In the genomic region with DNA sequence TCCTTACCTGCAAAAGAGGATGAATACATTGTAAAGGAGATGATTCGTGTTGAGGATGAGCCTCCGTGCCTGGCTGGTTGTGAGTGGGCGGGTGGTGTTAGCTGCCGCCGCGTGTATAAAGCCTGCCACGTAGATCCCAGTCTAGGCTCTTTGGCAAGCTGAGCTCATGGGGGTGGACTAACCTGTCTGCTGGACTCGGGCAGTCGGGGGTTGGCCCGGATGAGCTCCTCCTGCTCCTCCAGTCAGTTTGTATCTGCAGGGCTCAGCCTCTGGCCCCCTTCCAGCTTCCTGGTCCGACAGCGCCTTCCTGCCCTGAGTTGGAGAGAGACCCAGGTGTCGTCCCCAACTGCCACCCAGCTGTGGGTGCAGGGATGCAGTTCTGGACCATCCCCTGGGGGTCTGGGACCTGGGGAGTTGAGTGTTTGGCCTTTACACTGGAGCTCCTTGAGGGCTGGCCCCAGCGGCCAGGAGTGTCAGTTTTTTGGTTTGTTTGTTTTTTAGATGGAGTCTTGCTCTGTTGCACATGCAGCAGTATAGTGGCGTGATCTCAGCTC, we compare ENCODE assay signal across 9 cellular contexts. TPM values are rescaled to one million over a fixed set of nuclear protein-coding genes. Genes with fewer than 3 reads are reported as not detected.
DNase-seq lines count a peak whose midpoint lies in the region; ATAC-seq and TF ChIP-seq lines count a peak whose summit lies in the region.
"Had no signal": no experiment of that assay in that cellular context is flagged by ENCODE, and none has a peak within 500 bp of the region (broad histone marks: within the 10 kb centered on the region; RNA-seq: fewer than 3 reads in every experiment).

No MANE protein-coding gene starts in this region.

- H3K4me3 Mint-ChIP-seq in naive B cell = peak overlapping the region in 7 of 8 donors; percentile 47 to 78 (median 55)

- peak overlapping the region; percentile 89 for H3K4me2 ChIP-seq in BLaER1

- no peaks in the 10 kb centered on the region for H3K27me3 Mint-ChIP-seq in naive B cell

- H4K20me1 ChIP-seq in BLaER1 = peaks cover 48% of the 10 kb centered on the region

- H3K4me3 ChIP-seq in BLaER1 (peak overlapping the region; percentile 52), HL-60 (replicated peaks; ENCODE audit: insufficient read depth, low read length) (no peak overlapping the region), body of pancreas (no peak overlapping the region)

- peak overlapping the region; percentile 63 for H3K9ac ChIP-seq in BLaER1

- H3K36me3 ChIP-seq in BLaER1 (peaks cover 28% of the 10 kb centered on the region), body of pancreas (replicated peaks in 1 of 2; ENCODE audit: insufficient read depth in 1 of 2, low read depth in 2 of 2) (no peaks in the 10 kb centered on the region)

- H3K9me3 Mint-ChIP-seq in naive B cell = no peaks in the 10 kb centered on the region

- TF ChIP-seq CTCF in HL-60 (IDR thresholded peaks at IDR 0.05; ENCODE audit: insufficient read depth, low read length) (no peak), body of pancreas (IDR thresholded peaks at IDR 0.05) (no peak)

- peak overlapping the region; percentile 14 to 87 (median 63) for H3K27ac Mint-ChIP-seq in naive B cell

- H3K9me3 ChIP-seq in BLaER1 (no peaks in the 10 kb centered on the region), body of pancreas (no peaks in the 10 kb centered on the region)

- no peak for DNase-seq in HL-60 (ENCODE audit: low read depth in 1 of 2, low spot score in 1 of 2)
- DNase-seq in body of pancreas = peak; percentile 29 to 63 (median 52)
- DNase-seq in naive B cell = no peak
- no peak for DNase-seq in stimulated activated naive CD8-positive, alpha-beta T cell treated with anti-CD3 and anti-CD28 coated beads, Interleukin-15, Interleukin-2, amounts not matched to agents 100 U/mL and 50 U/mL, for 24 hours
- DNase-seq in germinal center (ENCODE audit: low spot score) = no peak
- DNase-seq in T-helper 2 cell = no peak
- DNase-seq: SW 1271 had no signal

- no peak for TF ChIP-seq POLR2A in body of pancreas (IDR thresholded peaks at IDR 0.05)

- ATAC-seq in body of pancreas (no peak), naive B cell (ENCODE audit: low read depth in 2 of 2) (peak in 1 of 2 donors; percentile 27), HG03432 (IDR thresholded peaks at IDR 0.05; ENCODE audit: unreplicated experiment) (no peak)
- ATAC-seq in stimulated activated naive CD8-positive, alpha-beta T cell treated with anti-CD3 and anti-CD28 coated beads, Interleukin-15, Interleukin-2, amounts not matched to agents 100 U/mL and 50 U/mL, for 24 hours = no peak

- H3K27me3 ChIP-seq in BLaER1 = no peaks in the 10 kb centered on the region
- H3K27me3 ChIP-seq in HL-60 (ENCODE audit: insufficient read depth, poor library complexity, severe bottlenecking) = no peaks in the 10 kb centered on the region
- no peaks in the 10 kb centered on the region for H3K27me3 ChIP-seq in body of pancreas

- peak overlapping the region; percentile 76 for H3K27ac ChIP-seq in BLaER1
- H3K27ac ChIP-seq in HL-60 (replicated peaks) = peak overlapping the region; percentile 37
- H3K27ac ChIP-seq in body of pancreas = peak overlapping the region in 1 of 4 donors; percentile 9

- H3K36me3 Mint-ChIP-seq in naive B cell = peaks cover 0 to 8% of the 10 kb centered on the region in 2 donors

- H3K4me1 Mint-ChIP-seq in naive B cell = peaks cover 28 to 53% (median 40%) of the 10 kb centered on the region in 3 donors

- intact Hi-C loops in body of pancreas (cut with DNase I) = no loop called here

- 48 to 78% methylated on average over 4 to 15 of the region's 15 CpGs for WGBS in body of pancreas, 2 donors

- peaks cover 99% of the 10 kb centered on the region for H3K4me1 ChIP-seq in BLaER1
- no peaks in the 10 kb centered on the region for H3K4me1 ChIP-seq in body of pancreas

RNA-seq across cellular contexts. Expression of a gene that starts 20.9 kb away (rescaled TPM):
- total RNA-seq in body of pancreas = 10 to 100 TPM; 26.2 to 28.7 TPM
- polyA plus RNA-seq in naive B cell (ENCODE audit: low read depth in 6 of 6) = 100 to 1,000 TPM in 5 of 6 donors, 10 to 100 TPM in 1; 95.6 to 169 (median 116) TPM

RNA-seq across cellular contexts. Expression of a gene that starts 21.6 kb away (rescaled TPM):
- total RNA-seq in body of pancreas = 100 to 1,000 TPM; 121 to 206 TPM
- 100 to 1,000 TPM; 141 to 216 (median 170) TPM for polyA plus RNA-seq in naive B cell (ENCODE audit: low read depth in 6 of 6)

RNA-seq across cellular contexts. Expression of a gene that starts 32.1 kb away (rescaled TPM):
- 10 to 100 TPM; 24.4 to 33.2 TPM for total RNA-seq in body of pancreas
- 100 to 1,000 TPM in 2 of 6 donors, 10 to 100 TPM in 4; 73.1 to 113 (median 75.9) TPM for polyA plus RNA-seq in naive B cell (ENCODE audit: low read depth in 6 of 6)

RNA-seq across cellular contexts. Expression of a gene that starts 32.6 kb away (rescaled TPM):
- total RNA-seq in body of pancreas = not detected
- 100 to 1,000 TPM in 1 of 6 donors, 10 to 100 TPM in 5; 71.6 to 127 (median 93.6) TPM for polyA plus RNA-seq in naive B cell (ENCODE audit: low read depth in 6 of 6)

RNA-seq across cellular contexts. Expression of a gene that starts 54.4 kb away (rescaled TPM):
- 100 to 1,000 TPM in 1 of 2 donors, 10 to 100 TPM in 1; 34.5 to 120 TPM for total RNA-seq in body of pancreas
- 10 to 100 TPM in 1 of 6 donors, 1 to 10 TPM in 5; 6.9 to 10.3 (median 7.5) TPM for polyA plus RNA-seq in naive B cell (ENCODE audit: low read depth in 6 of 6)

Comparison
In these comparisons a context has a peak if more than half of its experiments do, and no peak if none do; other contexts are left out.
1. DNase-seq: peak in body of pancreas (4 of 4); none in HL-60 (0 of 2), naive B cell (single experiment), stimulated activated naive CD8-positive, alpha-beta T cell treated with anti-CD3 and anti-CD28 coated beads, Interleukin-15, Interleukin-2, amounts not matched to agents 100 U/mL and 50 U/mL, for 24 hours (single experiment), germinal center (single experiment) and T-helper 2 cell (0 of 5).